1 cellular context compared by ENCODE assay signal in genomic region chr2:153478289-153479261, GRCh38.
A peak's percentile ranks its signal among the peaks of the same experiment; 100 is the strongest.
TF ChIP-seq lines count a peak whose summit lies in the region.

Gene RPRM, minus strand, starts transcription at chr2:153478762. Its CDS starts 197 bp downstream, at chr2:153478565.

TF ChIP-seq in HepG2, 621 proteins besides CTCF, POLR2A, EP300 and RAD21 (continued from another document and continues in another):
- TF ChIP-seq, protein P1, sequence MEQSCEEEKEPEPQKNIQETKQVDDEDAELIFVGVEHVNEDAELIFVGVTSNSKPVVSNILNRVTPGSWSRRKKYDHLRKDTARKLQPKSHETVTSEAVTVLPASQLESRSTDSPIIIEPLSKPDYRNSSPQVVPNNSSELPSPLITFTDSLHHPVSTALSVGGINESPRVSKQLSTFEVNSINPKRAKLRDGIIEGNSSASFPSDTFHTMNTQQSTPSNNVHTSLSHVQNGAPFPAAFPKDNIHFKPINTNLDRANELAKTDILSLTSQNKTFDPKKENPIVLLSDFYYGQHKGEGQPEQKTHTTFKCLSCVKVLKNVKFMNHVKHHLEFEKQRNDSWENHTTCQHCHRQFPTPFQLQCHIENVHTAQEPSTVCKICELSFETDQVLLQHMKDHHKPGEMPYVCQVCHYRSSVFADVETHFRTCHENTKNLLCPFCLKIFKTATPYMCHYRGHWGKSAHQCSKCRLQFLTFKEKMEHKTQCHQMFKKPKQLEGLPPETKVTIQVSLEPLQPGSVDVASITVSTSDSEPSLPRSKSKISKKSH (CRISPR knock-in tag; IDR thresholded peaks at IDR 0.05; ENCODE audit: borderline replicate concordance) = peak; percentile 12
- TF ChIP-seq JDP2 (CRISPR knock-in tag; IDR thresholded peaks at IDR 0.05; ENCODE audit: borderline replicate concordance) (no peak), ZNF562 (CRISPR knock-in tag; IDR thresholded peaks at IDR 0.05; ENCODE audit: borderline replicate concordance) (no peak), BORCS8-MEF2B (CRISPR knock-in tag; IDR thresholded peaks at IDR 0.05) (peak; percentile 14; the same call in 1 of the 2 replicates), SAP130 (CRISPR knock-in tag; IDR thresholded peaks at IDR 0.05; ENCODE audit: low read depth) (no peak), TMF1 (CRISPR knock-in tag; IDR thresholded peaks at IDR 0.05; ENCODE audit: low read depth) (no peak), ZBTB39 (CRISPR knock-in tag; IDR thresholded peaks at IDR 0.05) (no peak), ZNF776 (CRISPR knock-in tag; IDR thresholded peaks at IDR 0.05) (peak; percentile 83; the same call in 1 of the 2 replicates), ARNTL (CRISPR knock-in tag; IDR thresholded peaks at IDR 0.05) (no peak; the same call in 1 of the 2 replicates), ATF2 (CRISPR knock-in tag; IDR thresholded peaks at IDR 0.05) (peak; percentile 13; the same call in 1 of the 2 replicates), DMAP1 (CRISPR knock-in tag; IDR thresholded peaks at IDR 0.05) (no peak), FOXK2 (IDR thresholded peaks at IDR 0.05) (no peak), MTERF4 (CRISPR knock-in tag; IDR thresholded peaks at IDR 0.05) (peak; percentile 72; the same call in 1 of the 2 replicates), RBAK (CRISPR knock-in tag; IDR thresholded peaks at IDR 0.05) (no peak), THAP11 (CRISPR knock-in tag; IDR thresholded peaks at IDR 0.05) (peak; percentile 53; the same call in 1 of the 2 replicates), ASH2L (IDR thresholded peaks at IDR 0.05; ENCODE audit: insufficient read length, low read depth, low read length) (peak; percentile 60), TP53 (CRISPR knock-in tag; conservative IDR thresholded peaks at IDR 0.05) (no peak), ZKSCAN8 (CRISPR knock-in tag; IDR thresholded peaks at IDR 0.05; ENCODE audit: borderline replicate concordance) (no peak), ZNF317 (CRISPR knock-in tag; IDR thresholded peaks at IDR 0.05) (peak; percentile 69; the same call in 1 of the 2 replicates), MAZ (IDR thresholded peaks at IDR 0.05; ENCODE audit: borderline replicate concordance, low read depth, low read length) (no peak; the same call in 1 of the 2 replicates), MAZ (CRISPR knock-in tag; IDR thresholded peaks at IDR 0.05; ENCODE audit: low read depth) (no peak), ETS1 (CRISPR knock-in tag; IDR thresholded peaks at IDR 0.05) (no peak), PBX2 (CRISPR knock-in tag; IDR thresholded peaks at IDR 0.05) (no peak), ATM (IDR thresholded peaks at IDR 0.05; ENCODE audit: borderline replicate concordance) (no peak), ZNF576 (CRISPR knock-in tag; IDR thresholded peaks at IDR 0.05) (no peak; the same call in 1 of the 2 replicates), ARID4A (CRISPR knock-in tag; IDR thresholded peaks at IDR 0.05; ENCODE audit: borderline replicate concordance) (no peak; the same call in 1 of the 2 replicates), REXO4 (CRISPR knock-in tag; IDR thresholded peaks at IDR 0.05; ENCODE audit: borderline replicate concordance) (no peak), ZNF256 (CRISPR knock-in tag; conservative IDR thresholded peaks at IDR 0.05) (no peak), SKI (IDR thresholded peaks at IDR 0.05; ENCODE audit: partially characterized antibody) (peak; percentile 30), RFX3 (CRISPR knock-in tag; IDR thresholded peaks at IDR 0.05) (no peak), KDM5A (IDR thresholded peaks at IDR 0.05; ENCODE audit: borderline replicate concordance, low read length) (no peak), FIP1L1 (IDR thresholded peaks at IDR 0.05; ENCODE audit: borderline replicate concordance, insufficient read depth, low read depth, low read length) (no peak), ELF1 (CRISPR knock-in tag; IDR thresholded peaks at IDR 0.05) (no peak)
- TF ChIP-seq, protein P2, sequence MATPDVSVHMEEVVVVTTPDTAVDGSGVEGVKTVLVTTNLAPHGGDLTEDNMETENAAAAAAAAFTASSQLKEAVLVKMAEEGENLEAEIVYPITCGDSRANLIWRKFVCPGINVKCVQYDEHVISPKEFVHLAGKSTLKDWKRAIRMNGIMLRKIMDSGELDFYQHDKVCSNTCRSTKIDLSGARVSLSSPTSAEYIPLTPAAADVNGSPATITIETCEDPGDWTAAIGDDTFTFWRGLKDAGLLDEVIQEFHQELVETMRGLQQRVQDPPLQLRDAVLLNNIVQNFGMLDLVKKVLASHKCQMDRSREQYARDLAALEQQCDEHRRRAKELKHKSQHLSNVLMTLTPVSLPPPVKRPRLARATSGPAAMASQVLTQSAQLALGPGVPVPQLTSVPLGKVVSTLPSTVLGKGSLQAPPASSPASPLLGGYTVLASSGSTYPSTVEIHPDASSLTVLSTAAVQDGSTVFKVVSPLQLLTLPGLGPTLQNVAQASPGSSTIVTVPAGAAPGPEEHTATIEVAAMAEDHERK (CRISPR knock-in tag; IDR thresholded peaks at IDR 0.05; ENCODE audit: low read depth) = no peak
- TF ChIP-seq, protein P3, sequence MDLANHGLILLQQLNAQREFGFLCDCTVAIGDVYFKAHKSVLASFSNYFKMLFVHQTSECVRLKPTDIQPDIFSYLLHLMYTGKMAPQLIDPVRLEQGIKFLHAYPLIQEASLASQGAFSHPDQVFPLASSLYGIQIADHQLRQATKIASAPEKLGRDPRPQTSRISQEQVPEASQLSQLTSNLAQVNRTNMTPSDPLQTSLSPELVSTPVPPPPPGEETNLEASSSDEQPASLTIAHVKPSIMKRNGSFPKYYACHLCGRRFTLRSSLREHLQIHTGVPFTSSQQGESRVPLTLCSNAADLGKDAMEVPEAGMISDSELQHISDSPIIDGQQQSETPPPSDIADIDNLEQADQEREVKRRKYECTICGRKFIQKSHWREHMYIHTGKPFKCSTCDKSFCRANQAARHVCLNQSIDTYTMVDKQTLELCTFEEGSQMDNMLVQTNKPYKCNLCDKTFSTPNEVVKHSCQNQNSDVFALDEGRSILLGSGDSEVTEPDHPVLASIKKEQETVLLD (CRISPR knock-in tag; IDR thresholded peaks at IDR 0.05; ENCODE audit: low read depth) = no peak
- TF ChIP-seq, protein P4, sequence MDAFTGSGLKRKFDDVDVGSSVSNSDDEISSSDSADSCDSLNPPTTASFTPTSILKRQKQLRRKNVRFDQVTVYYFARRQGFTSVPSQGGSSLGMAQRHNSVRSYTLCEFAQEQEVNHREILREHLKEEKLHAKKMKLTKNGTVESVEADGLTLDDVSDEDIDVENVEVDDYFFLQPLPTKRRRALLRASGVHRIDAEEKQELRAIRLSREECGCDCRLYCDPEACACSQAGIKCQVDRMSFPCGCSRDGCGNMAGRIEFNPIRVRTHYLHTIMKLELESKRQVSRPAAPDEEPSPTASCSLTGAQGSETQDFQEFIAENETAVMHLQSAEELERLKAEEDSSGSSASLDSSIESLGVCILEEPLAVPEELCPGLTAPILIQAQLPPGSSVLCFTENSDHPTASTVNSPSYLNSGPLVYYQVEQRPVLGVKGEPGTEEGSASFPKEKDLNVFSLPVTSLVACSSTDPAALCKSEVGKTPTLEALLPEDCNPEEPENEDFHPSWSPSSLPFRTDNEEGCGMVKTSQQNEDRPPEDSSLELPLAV (CRISPR knock-in tag; conservative IDR thresholded peaks at IDR 0.05; ENCODE audit: low read depth) = no peak
- TF ChIP-seq, protein P5, sequence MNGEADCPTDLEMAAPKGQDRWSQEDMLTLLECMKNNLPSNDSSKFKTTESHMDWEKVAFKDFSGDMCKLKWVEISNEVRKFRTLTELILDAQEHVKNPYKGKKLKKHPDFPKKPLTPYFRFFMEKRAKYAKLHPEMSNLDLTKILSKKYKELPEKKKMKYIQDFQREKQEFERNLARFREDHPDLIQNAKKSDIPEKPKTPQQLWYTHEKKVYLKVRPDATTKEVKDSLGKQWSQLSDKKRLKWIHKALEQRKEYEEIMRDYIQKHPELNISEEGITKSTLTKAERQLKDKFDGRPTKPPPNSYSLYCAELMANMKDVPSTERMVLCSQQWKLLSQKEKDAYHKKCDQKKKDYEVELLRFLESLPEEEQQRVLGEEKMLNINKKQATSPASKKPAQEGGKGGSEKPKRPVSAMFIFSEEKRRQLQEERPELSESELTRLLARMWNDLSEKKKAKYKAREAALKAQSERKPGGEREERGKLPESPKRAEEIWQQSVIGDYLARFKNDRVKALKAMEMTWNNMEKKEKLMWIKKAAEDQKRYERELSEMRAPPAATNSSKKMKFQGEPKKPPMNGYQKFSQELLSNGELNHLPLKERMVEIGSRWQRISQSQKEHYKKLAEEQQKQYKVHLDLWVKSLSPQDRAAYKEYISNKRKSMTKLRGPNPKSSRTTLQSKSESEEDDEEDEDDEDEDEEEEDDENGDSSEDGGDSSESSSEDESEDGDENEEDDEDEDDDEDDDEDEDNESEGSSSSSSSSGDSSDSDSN (CRISPR knock-in tag; IDR thresholded peaks at IDR 0.05) = peak; percentile 56; the same call in 1 of the 2 replicates
